Comparison of ENCODE assay signal across 8 cellular contexts in genomic region chr17:64129515-64129764, GRCh38. TPM values are rescaled to one million over a fixed set of nuclear protein-coding genes. Genes with fewer than 3 reads are reported as not detected.
A peak's percentile ranks its signal among the peaks of the same experiment; 100 is the strongest.
DNase-seq lines count a peak whose midpoint lies in the region; ATAC-seq and TF ChIP-seq lines count a peak whose summit lies in the region.

No MANE protein-coding gene starts in this region.

- H3F3A ChIP-seq in OCI-LY1 (ENCODE audit: insufficient read depth, low read length) = no peaks in the 10 kb centered on the region

- H3K4me3 ChIP-seq in OCI-LY1 (ENCODE audit: low read depth, low read length, poor library complexity, severe bottlenecking) (peak overlapping the region; percentile 78), esophagus (ENCODE audit: low read depth in 1 of 2, low read length in 2 of 2) (peak overlapping the region; percentile 92 to 93), prostate gland (peak overlapping the region; percentile 78 to 90)

- peak overlapping the region; percentile 69 for H3K9ac ChIP-seq in OCI-LY1 (ENCODE audit: low read length)

- no peaks in the 10 kb centered on the region for H3K79me2 ChIP-seq in OCI-LY1 (ENCODE audit: insufficient read depth, low read length)

- peaks cover 18% of the 10 kb centered on the region for H3K4me1 ChIP-seq in OCI-LY1 (ENCODE audit: insufficient read depth, low read length, severe bottlenecking)
- peaks cover 0 to 3% of the 10 kb centered on the region in 2 donors for H3K4me1 ChIP-seq in esophagus (ENCODE audit: control insufficient read depth in 2 of 2, insufficient read depth in 2 of 2, low read length in 1 of 2)
- H3K4me1 ChIP-seq in prostate gland (replicated peaks) = peaks cover 4% of the 10 kb centered on the region

- H3K27ac ChIP-seq in OCI-LY1 (ENCODE audit: low read depth, low read length, poor library complexity, severe bottlenecking) (no peak overlapping the region), esophagus (ENCODE audit: low read depth in 2 of 2, low read length in 1 of 2) (peak overlapping the region; percentile 98 to 99), prostate gland (peak overlapping the region; percentile 93 to 94)

- H3K9me2 ChIP-seq in OCI-LY1 (ENCODE audit: low read depth, low read length) = no peaks in the 10 kb centered on the region

- DNase-seq in prostate gland (ENCODE audit: low spot score) (no peak), NCI-H446 treated with DMSO at 0.1 percent for 48 hours (lab: John Stamatoyannopoulos, UW) (no peak)
- DNase-seq in stimulated activated CD4-positive, alpha-beta T cell treated with anti-CD3 and anti-CD28 coated beads, Interleukin-4, amount 100 ng/mL, for 24 hours = no peak

- no peak overlapping the region for H2AFZ ChIP-seq in OCI-LY1 (ENCODE audit: low read length)

- intact Hi-C loops in prostate gland (cut with DNase I) = no loop called here

- peak overlapping the region; percentile 88 for H3K4me2 ChIP-seq in OCI-LY1 (ENCODE audit: low read length)

- WGBS in esophagus, 2 donors = 0% methylated on average over 27 to 31 of the region's 31 CpGs
- WGBS in prostate gland = 0% methylated on average over 12 of the region's 31 CpGs

- H3K9me3 ChIP-seq in OCI-LY1 (ENCODE audit: low read length) (no peaks in the 10 kb centered on the region), esophagus (ENCODE audit: control insufficient read depth in 2 of 2, insufficient read depth in 1 of 2, low read depth in 1 of 2, low read length in 1 of 2) (no peaks in the 10 kb centered on the region), prostate gland (no peaks in the 10 kb centered on the region)

- TF ChIP-seq POLR2A in prostate gland (IDR thresholded peaks at IDR 0.05) = no peak

- peak; percentile 22 for ATAC-seq in GM19452 (IDR thresholded peaks at IDR 0.05; ENCODE audit: unreplicated experiment)
- ATAC-seq in GM19023 (IDR thresholded peaks at IDR 0.05; ENCODE audit: unreplicated experiment) = no peak
- ATAC-seq in HG02678 (IDR thresholded peaks at IDR 0.05; ENCODE audit: unreplicated experiment) = no peak

- TF ChIP-seq CTCF in OCI-LY1 (IDR thresholded peaks at IDR 0.05; ENCODE audit: low read length) = no peak
- TF ChIP-seq CTCF in prostate gland (IDR thresholded peaks at IDR 0.05) = no peak

- H4K20me1 ChIP-seq in OCI-LY1 (ENCODE audit: insufficient read depth, low read length) = no peaks in the 10 kb centered on the region

- H3K36me3 ChIP-seq in OCI-LY1 (ENCODE audit: insufficient read depth, low read length) (no peaks in the 10 kb centered on the region), esophagus (ENCODE audit: control insufficient read depth in 2 of 2, insufficient read depth in 2 of 2, low read length in 1 of 2) (no peaks in the 10 kb centered on the region), prostate gland (no peaks in the 10 kb centered on the region)

- H3K27me3 ChIP-seq in OCI-LY1 (ENCODE audit: insufficient read depth, low read length) = no peaks in the 10 kb centered on the region; the same call in 1 of the 2 replicates
- H3K27me3 ChIP-seq in esophagus (ENCODE audit: control insufficient read depth in 1 of 2, insufficient read depth in 2 of 2, low read length in 2 of 2) = no peaks in the 10 kb centered on the region
- H3K27me3 ChIP-seq in prostate gland (replicated peaks; ENCODE audit: insufficient read depth) = no peaks in the 10 kb centered on the region

RNA-seq across cellular contexts. Expression of gene ERN1, which starts 0.5 kb away (rescaled TPM):
- polyA plus RNA-seq in esophagus = 1 to 10 TPM; 4.5 TPM
- 10 to 100 TPM; 14.4 to 21.4 TPM for total RNA-seq in prostate gland
